Comparison of ENCODE assay signal across 8 cellular contexts in genomic region chr16:81723098-81723723, GRCh38. TPM values are rescaled to one million over a fixed set of nuclear protein-coding genes. Genes with fewer than 3 reads are reported as not detected.
DNase-seq lines count a peak whose midpoint lies in the region; ATAC-seq, FAIRE-seq and TF ChIP-seq lines count a peak whose summit lies in the region.

No MANE protein-coding gene starts in this region.

- H3K27me3 ChIP-seq in left lung (no peaks in the 10 kb centered on the region), tibial artery (peaks cover 0 to 13% of the 10 kb centered on the region in 2 donors)

- H3K27me3 Mint-ChIP-seq in central memory CD8-positive, alpha-beta T cell = no peaks in the 10 kb centered on the region

- H3K4me3 Mint-ChIP-seq in central memory CD8-positive, alpha-beta T cell = no peak overlapping the region

- H3K4me1 Mint-ChIP-seq in central memory CD8-positive, alpha-beta T cell = peaks cover 17% of the 10 kb centered on the region

- H3K9me3 ChIP-seq in left lung (peaks cover 0 to 6% of the 10 kb centered on the region in 2 donors), tibial artery (no peaks in the 10 kb centered on the region)

- no peak overlapping the region for H3K27ac Mint-ChIP-seq in central memory CD8-positive, alpha-beta T cell (ENCODE audit: low read depth)

- no peaks in the 10 kb centered on the region for H3K9me3 Mint-ChIP-seq in central memory CD8-positive, alpha-beta T cell

- H3K36me3 Mint-ChIP-seq in central memory CD8-positive, alpha-beta T cell (ENCODE audit: insufficient read depth) = peaks cover 2% of the 10 kb centered on the region

- H3K4me1 ChIP-seq in left lung (peaks cover 0 to 8% of the 10 kb centered on the region in 2 donors), tibial artery (no peaks in the 10 kb centered on the region)

- TF ChIP-seq CTCF in AG09309 (IDR thresholded peaks at IDR 0.05; ENCODE audit: control insufficient read depth, insufficient read depth, low read depth, low read length, missing control alignments) (peak; percentile 66), left lung (IDR thresholded peaks at IDR 0.05) (peak; percentile 54 to 69), tibial artery (IDR thresholded peaks at IDR 0.05) (peak; percentile 67 to 80)

- no peak overlapping the region for H3K27ac ChIP-seq in left lung
- no peak overlapping the region for H3K27ac ChIP-seq in tibial artery

- ATAC-seq in HG02885 (IDR thresholded peaks at IDR 0.05; ENCODE audit: poor library complexity, unreplicated experiment) (peak; percentile 84), SK-N-SH treated with all-trans-retinoic acid at 6 μM for 48 hours (peak; percentile 98), left lung (peak; percentile 98)
- peak; percentile 59 for ATAC-seq in central memory CD8-positive, alpha-beta T cell (replicated peaks; ENCODE audit: extremely low read depth, poor library complexity, severe bottlenecking)

- FAIRE-seq in GM12891 (lab: Jason Lieb, UNC) = peak; percentile 87

- H3K4me3 ChIP-seq in AG09309 (ENCODE audit: control insufficient read depth, low read depth, low read length) (no peak overlapping the region), left lung (no peak overlapping the region), tibial artery (no peak overlapping the region)

- intact Hi-C loops in left lung (cut with DNase I) (loop anchor here in 1 of 2 donors (5.0 to 10.0 kb wide), 3 partner anchors 98 to 358 kb away; no protein-coding TSS in a partner anchor), tibial artery (cut with DNase I; ENCODE audit: low total_unique reads) (no loop called here)

- no peak for TF ChIP-seq POLR2A in GM12891 (IDR thresholded peaks at IDR 0.05; ENCODE audit: low read depth, low read length)

- H3K36me3 ChIP-seq in left lung (no peaks in the 10 kb centered on the region), tibial artery (no peaks in the 10 kb centered on the region)

- DNase-seq in AG09309 (ENCODE audit: low read depth) (peak; percentile 53), GM12891 (ENCODE audit: insufficient read length, low spot score) (no peak), NCI-H1694 (lab: John Stamatoyannopoulos, UW) (peak; percentile 89), left lung (no peak), tibial artery (no peak)
- peak in 1 of 2 donors; percentile 51 for DNase-seq in central memory CD8-positive, alpha-beta T cell (ENCODE audit: low spot score in 2 of 2)

TF ChIP-seq in GM12891, 5 proteins besides CTCF, POLR2A, EP300 and RAD21:
- no peak for TF ChIP-seq PAX5 (IDR thresholded peaks at IDR 0.05; ENCODE audit: insufficient read depth, low read length, severe bottlenecking)
- TF ChIP-seq TAF1 (IDR thresholded peaks at IDR 0.05; ENCODE audit: low read depth, low read length) = no peak
- no peak for TF ChIP-seq SPI1 (IDR thresholded peaks at IDR 0.05; ENCODE audit: low read depth, low read length)
- TF ChIP-seq POU2F2 (IDR thresholded peaks at IDR 0.05; ENCODE audit: low read depth, low read length) = no peak
- TF ChIP-seq POLR2AphosphoS5 (IDR thresholded peaks at IDR 0.05; ENCODE audit: low read depth, low read length) = no peak

TF ChIP-seq in SK-N-SH treated with all-trans-retinoic acid at 6 μM for 48 hours, 23 proteins besides CTCF, POLR2A, EP300 and RAD21:
- no peak for TF ChIP-seq TCF4 (CRISPR knock-in tag; IDR thresholded peaks at IDR 0.05; ENCODE audit: borderline replicate concordance)
- TF ChIP-seq, protein P1, sequence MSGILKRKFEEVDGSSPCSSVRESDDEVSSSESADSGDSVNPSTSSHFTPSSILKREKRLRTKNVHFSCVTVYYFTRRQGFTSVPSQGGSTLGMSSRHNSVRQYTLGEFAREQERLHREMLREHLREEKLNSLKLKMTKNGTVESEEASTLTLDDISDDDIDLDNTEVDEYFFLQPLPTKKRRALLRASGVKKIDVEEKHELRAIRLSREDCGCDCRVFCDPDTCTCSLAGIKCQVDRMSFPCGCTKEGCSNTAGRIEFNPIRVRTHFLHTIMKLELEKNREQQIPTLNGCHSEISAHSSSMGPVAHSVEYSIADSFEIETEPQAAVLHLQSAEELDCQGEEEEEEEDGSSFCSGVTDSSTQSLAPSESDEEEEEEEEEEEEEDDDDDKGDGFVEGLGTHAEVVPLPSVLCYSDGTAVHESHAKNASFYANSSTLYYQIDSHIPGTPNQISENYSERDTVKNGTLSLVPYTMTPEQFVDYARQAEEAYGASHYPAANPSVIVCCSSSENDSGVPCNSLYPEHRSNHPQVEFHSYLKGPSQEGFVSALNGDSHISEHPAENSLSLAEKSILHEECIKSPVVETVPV (CRISPR knock-in tag; IDR thresholded peaks at IDR 0.05) = no peak
- no peak for TF ChIP-seq PPARA (CRISPR knock-in tag; IDR thresholded peaks at IDR 0.05; ENCODE audit: borderline replicate concordance)
- TF ChIP-seq RARB (CRISPR knock-in tag; IDR thresholded peaks at IDR 0.05) = no peak
- TF ChIP-seq, protein P2, sequence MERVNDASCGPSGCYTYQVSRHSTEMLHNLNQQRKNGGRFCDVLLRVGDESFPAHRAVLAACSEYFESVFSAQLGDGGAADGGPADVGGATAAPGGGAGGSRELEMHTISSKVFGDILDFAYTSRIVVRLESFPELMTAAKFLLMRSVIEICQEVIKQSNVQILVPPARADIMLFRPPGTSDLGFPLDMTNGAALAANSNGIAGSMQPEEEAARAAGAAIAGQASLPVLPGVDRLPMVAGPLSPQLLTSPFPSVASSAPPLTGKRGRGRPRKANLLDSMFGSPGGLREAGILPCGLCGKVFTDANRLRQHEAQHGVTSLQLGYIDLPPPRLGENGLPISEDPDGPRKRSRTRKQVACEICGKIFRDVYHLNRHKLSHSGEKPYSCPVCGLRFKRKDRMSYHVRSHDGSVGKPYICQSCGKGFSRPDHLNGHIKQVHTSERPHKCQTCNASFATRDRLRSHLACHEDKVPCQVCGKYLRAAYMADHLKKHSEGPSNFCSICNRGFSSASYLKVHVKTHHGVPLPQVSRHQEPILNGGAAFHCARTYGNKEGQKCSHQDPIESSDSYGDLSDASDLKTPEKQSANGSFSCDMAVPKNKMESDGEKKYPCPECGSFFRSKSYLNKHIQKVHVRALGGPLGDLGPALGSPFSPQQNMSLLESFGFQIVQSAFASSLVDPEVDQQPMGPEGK (CRISPR knock-in tag; IDR thresholded peaks at IDR 0.05; ENCODE audit: borderline replicate concordance) = no peak
- TF ChIP-seq, protein P3, sequence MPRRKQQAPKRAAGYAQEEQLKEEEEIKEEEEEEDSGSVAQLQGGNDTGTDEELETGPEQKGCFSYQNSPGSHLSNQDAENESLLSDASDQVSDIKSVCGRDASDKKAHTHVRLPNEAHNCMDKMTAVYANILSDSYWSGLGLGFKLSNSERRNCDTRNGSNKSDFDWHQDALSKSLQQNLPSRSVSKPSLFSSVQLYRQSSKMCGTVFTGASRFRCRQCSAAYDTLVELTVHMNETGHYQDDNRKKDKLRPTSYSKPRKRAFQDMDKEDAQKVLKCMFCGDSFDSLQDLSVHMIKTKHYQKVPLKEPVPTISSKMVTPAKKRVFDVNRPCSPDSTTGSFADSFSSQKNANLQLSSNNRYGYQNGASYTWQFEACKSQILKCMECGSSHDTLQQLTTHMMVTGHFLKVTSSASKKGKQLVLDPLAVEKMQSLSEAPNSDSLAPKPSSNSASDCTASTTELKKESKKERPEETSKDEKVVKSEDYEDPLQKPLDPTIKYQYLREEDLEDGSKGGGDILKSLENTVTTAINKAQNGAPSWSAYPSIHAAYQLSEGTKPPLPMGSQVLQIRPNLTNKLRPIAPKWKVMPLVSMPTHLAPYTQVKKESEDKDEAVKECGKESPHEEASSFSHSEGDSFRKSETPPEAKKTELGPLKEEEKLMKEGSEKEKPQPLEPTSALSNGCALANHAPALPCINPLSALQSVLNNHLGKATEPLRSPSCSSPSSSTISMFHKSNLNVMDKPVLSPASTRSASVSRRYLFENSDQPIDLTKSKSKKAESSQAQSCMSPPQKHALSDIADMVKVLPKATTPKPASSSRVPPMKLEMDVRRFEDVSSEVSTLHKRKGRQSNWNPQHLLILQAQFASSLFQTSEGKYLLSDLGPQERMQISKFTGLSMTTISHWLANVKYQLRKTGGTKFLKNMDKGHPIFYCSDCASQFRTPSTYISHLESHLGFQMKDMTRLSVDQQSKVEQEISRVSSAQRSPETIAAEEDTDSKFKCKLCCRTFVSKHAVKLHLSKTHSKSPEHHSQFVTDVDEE (CRISPR knock-in tag; IDR thresholded peaks at IDR 0.05) = no peak
- TF ChIP-seq, protein P4, sequence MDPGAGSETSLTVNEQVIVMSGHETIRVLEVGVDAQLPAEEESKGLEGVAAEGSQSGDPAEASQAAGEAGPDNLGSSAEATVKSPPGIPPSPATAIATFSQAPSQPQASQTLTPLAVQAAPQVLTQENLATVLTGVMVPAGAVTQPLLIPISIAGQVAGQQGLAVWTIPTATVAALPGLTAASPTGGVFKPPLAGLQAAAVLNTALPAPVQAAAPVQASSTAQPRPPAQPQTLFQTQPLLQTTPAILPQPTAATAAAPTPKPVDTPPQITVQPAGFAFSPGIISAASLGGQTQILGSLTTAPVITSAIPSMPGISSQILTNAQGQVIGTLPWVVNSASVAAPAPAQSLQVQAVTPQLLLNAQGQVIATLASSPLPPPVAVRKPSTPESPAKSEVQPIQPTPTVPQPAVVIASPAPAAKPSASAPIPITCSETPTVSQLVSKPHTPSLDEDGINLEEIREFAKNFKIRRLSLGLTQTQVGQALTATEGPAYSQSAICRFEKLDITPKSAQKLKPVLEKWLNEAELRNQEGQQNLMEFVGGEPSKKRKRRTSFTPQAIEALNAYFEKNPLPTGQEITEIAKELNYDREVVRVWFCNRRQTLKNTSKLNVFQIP (CRISPR knock-in tag; IDR thresholded peaks at IDR 0.05; ENCODE audit: borderline replicate concordance, low read depth) = no peak
- TF ChIP-seq ARNTL (CRISPR knock-in tag; IDR thresholded peaks at IDR 0.05; ENCODE audit: borderline replicate concordance, low read depth) = no peak
- TF ChIP-seq CREB5 (CRISPR knock-in tag; IDR thresholded peaks at IDR 0.05; ENCODE audit: low read depth) = no peak

RNA-seq across cellular contexts. Expression of gene PLCG2, which starts 55.9 kb away (rescaled TPM):
- polyA plus RNA-seq in GM12891 (2012; ENCODE audit: low read depth, missing spikeins) = 139 TPM
- total RNA-seq in left lung = 10 to 100 TPM; 22.5 to 48.7 TPM

Comparison
In these comparisons a context has a peak if more than half of its experiments do, and no peak if none do; other contexts are left out.
1. DNase-seq: peak in AG09309 (single experiment) and NCI-H1694 (single experiment); none in GM12891 (single experiment), left lung (0 of 2) and tibial artery (0 of 2).
2. Peak in every context shown above with its lines, with median percentiles within 50 percentile points of each other: CTCF ChIP-seq and ATAC-seq.